ENCODE assay signal across 19 cellular contexts in the genomic region with DNA sequence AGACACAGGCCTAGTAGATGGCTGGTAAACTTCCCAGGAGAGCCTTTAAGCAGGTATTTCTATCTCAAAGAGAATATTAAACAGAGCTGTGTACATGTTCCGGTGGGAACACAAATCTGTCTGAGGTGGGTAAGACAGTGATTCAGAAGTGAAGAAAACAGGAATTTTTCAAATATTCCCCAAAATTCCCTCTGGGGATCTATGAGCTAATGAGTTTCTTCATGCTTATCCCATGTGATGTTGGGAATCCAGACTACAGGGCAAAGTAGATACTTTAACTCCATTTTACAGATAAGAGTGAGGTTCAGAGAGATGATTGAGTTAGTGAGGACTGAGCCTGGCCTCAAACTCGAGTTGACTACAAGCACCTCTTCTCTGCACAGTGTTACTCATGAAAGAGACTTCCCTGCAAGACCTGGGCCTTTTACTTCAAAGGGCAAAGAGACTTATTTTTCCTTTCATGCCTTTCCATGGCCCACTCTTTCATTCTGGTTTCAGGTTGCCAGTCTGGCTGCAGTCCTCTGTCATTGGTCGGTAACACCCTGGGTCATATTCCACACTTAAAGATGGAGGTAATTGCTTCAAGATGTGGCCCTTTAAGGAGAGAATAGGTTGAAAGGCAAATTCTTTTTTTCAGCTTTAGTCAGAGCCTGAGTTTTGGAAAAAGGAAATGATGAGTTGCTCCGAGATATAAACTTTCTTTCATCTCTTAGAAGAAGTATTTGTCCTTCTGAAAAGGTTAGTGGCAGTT.
DNase-seq lines count a peak whose midpoint lies in the region; ATAC-seq and TF ChIP-seq lines count a peak whose summit lies in the region.
"Had no signal": no experiment of that assay in that cellular context is flagged by ENCODE, and none has a peak within 500 bp of the region (broad histone marks: within the 10 kb centered on the region; RNA-seq: fewer than 3 reads in every experiment).

No MANE protein-coding gene starts in this region.

- CTCF ChIA-PET in MCF 10A (lab: Yijun Ruan, JAX) = interaction anchor here (0.7 to 2.2 kb wide), 5 partner anchors 10 to 56 kb away, joined by 3 to 11 read pairs (median 6); no protein-coding TSS in a partner anchor

- no peak overlapping the region for H3K4me3 ChIP-seq in breast epithelium
- no peak overlapping the region for H3K4me3 ChIP-seq in mesodermal cell (ENCODE audit: extremely low read depth, insufficient read depth, low read length, poor library complexity, severe bottlenecking)
- H3K4me3 ChIP-seq in esophagus squamous epithelium = no peak overlapping the region
- H3K4me3 ChIP-seq: lower lobe of right lung, prostate gland, tibial artery had no signal

- no peaks in the 10 kb centered on the region for H3K36me3 Mint-ChIP-seq in MCF 10A (ENCODE audit: insufficient read depth, unreplicated experiment)
- H3K36me3 Mint-ChIP-seq: activated CD8-positive, alpha-beta memory T cell treated with anti-CD3 and anti-CD28 coated beads, Interleukin-2, amount 10 ng/mL, durations not matched to agents 7 days and 5 days; natural killer cell treated with Interleukin-12 subunit alpha and Interleukin-12 subunit beta and Interleukin-15 and Interleukin-18, amount 100 ng/mL, for 72 hours had no signal

- H3K4me1 Mint-ChIP-seq in MCF 10A (ENCODE audit: insufficient read depth, unreplicated experiment) = peaks cover 22% of the 10 kb centered on the region
- H3K4me1 Mint-ChIP-seq: activated CD8-positive, alpha-beta memory T cell treated with anti-CD3 and anti-CD28 coated beads, Interleukin-2, amount 10 ng/mL, durations not matched to agents 7 days and 5 days; IgD-negative memory B cell had no signal

- intact Hi-C loops in breast epithelium (cut with DNase I; ENCODE audit: low total_unique reads) (no loop called here), MCF 10A (cut with micrococcal nuclease) (no loop called here), esophagus squamous epithelium (cut with DNase I) (no loop called here)

- DNase-seq in breast epithelium (ENCODE audit: low spot score in 2 of 2) = no peak
- DNase-seq in MCF 10A (ENCODE audit: unreplicated experiment) = no peak
- peak; percentile 61 for DNase-seq in dedifferentiated amniotic fluid mesenchymal stem cell (ENCODE audit: extremely low spot score)
- DNase-seq in esophagus squamous epithelium (lab: John Stamatoyannopoulos, UW) = no peak
- DNase-seq in NCI-H2196 treated with DMSO at 0.1 percent for 48 hours (lab: John Stamatoyannopoulos, UW; ENCODE audit: unreplicated experiment) = no peak
- DNase-seq: activated CD4-positive, alpha-beta T cell treated with anti-CD3 and anti-CD28 coated beads for 1 hour; activated CD8-positive, alpha-beta memory T cell treated with anti-CD3 and anti-CD28 coated beads, Interleukin-2, amount 10 ng/mL, durations not matched to agents 7 days and 5 days; activated effector memory CD4-positive, alpha-beta T cell treated with Interleukin-2 at 50 U/mL for 16 hours; CD4-positive, alpha-beta T cell; lower lobe of right lung; NCI-H187 treated with DMSO at 0.1 percent for 48 hours; NCI-H510A; tibial artery had no signal

- H3K27ac Mint-ChIP-seq in MCF 10A (ENCODE audit: low read depth, unreplicated experiment) = no peak overlapping the region
- H3K27ac Mint-ChIP-seq: activated CD8-positive, alpha-beta memory T cell treated with anti-CD3 and anti-CD28 coated beads, Interleukin-2, amount 10 ng/mL, durations not matched to agents 7 days and 5 days; CD4-positive, alpha-beta T cell; natural killer cell treated with Interleukin-12 subunit alpha and Interleukin-12 subunit beta and Interleukin-15 and Interleukin-18, amount 100 ng/mL, for 72 hours had no signal

- H3K9me3 Mint-ChIP-seq in MCF 10A (ENCODE audit: unreplicated experiment) = no peaks in the 10 kb centered on the region
- H3K9me3 Mint-ChIP-seq: CD4-positive, alpha-beta T cell; IgD-negative memory B cell; natural killer cell treated with Interleukin-12 subunit alpha and Interleukin-12 subunit beta and Interleukin-15 and Interleukin-18, amount 100 ng/mL, for 72 hours had no signal

- H3K27me3 Mint-ChIP-seq in MCF 10A (ENCODE audit: insufficient read depth, unreplicated experiment) = no peaks in the 10 kb centered on the region
- H3K27me3 Mint-ChIP-seq: activated CD8-positive, alpha-beta memory T cell treated with anti-CD3 and anti-CD28 coated beads, Interleukin-2, amount 10 ng/mL, durations not matched to agents 7 days and 5 days; CD4-positive, alpha-beta T cell; IgD-negative memory B cell; natural killer cell treated with Interleukin-12 subunit alpha and Interleukin-12 subunit beta and Interleukin-15 and Interleukin-18, amount 100 ng/mL, for 72 hours had no signal

- H3K27me3 ChIP-seq in breast epithelium (no peaks in the 10 kb centered on the region), esophagus squamous epithelium (no peaks in the 10 kb centered on the region)
- H3K27me3 ChIP-seq: tibial artery had no signal

- no peak for TF ChIP-seq POLR2A in breast epithelium (IDR thresholded peaks at IDR 0.05)
- no peak for TF ChIP-seq POLR2A in esophagus squamous epithelium (IDR thresholded peaks at IDR 0.05)

- ATAC-seq in GM18511 (IDR thresholded peaks at IDR 0.05; ENCODE audit: unreplicated experiment) (no peak), GM21576 (IDR thresholded peaks at IDR 0.05; ENCODE audit: unreplicated experiment) (no peak)
- ATAC-seq: activated CD8-positive, alpha-beta memory T cell treated with anti-CD3 and anti-CD28 coated beads, Interleukin-2, amount 10 ng/mL, durations not matched to agents 7 days and 5 days; lower lobe of right lung; natural killer cell treated with Interleukin-12 subunit alpha and Interleukin-12 subunit beta and Interleukin-15 and Interleukin-18, amount 100 ng/mL, for 72 hours had no signal

- TF ChIP-seq CTCF in breast epithelium (IDR thresholded peaks at IDR 0.05) = no peak
- no peak for TF ChIP-seq CTCF in MCF 10A (IDR thresholded peaks at IDR 0.05; ENCODE audit: unreplicated experiment)
- TF ChIP-seq CTCF in esophagus squamous epithelium (IDR thresholded peaks at IDR 0.05) = no peak

- POLR2A ChIA-PET in MCF 10A (lab: Yijun Ruan, JAX) = interaction anchor here (0.7 to 3.7 kb wide), 3 partner anchors 9 to 1286 kb away, joined by 3 to 25 read pairs (median 3); no protein-coding TSS in a partner anchor

- no peaks in the 10 kb centered on the region for H3K9me3 ChIP-seq in breast epithelium
- H3K9me3 ChIP-seq in mesodermal cell (ENCODE audit: control insufficient read depth, low read length) = no peaks in the 10 kb centered on the region
- no peaks in the 10 kb centered on the region for H3K9me3 ChIP-seq in esophagus squamous epithelium
- H3K9me3 ChIP-seq: lower lobe of right lung, prostate gland, tibial artery had no signal

- H3K4me3 Mint-ChIP-seq in MCF 10A (ENCODE audit: unreplicated experiment) = no peak overlapping the region
- H3K4me3 Mint-ChIP-seq: activated CD8-positive, alpha-beta memory T cell treated with anti-CD3 and anti-CD28 coated beads, Interleukin-2, amount 10 ng/mL, durations not matched to agents 7 days and 5 days; CD4-positive, alpha-beta T cell; IgD-negative memory B cell; natural killer cell treated with Interleukin-12 subunit alpha and Interleukin-12 subunit beta and Interleukin-15 and Interleukin-18, amount 100 ng/mL, for 72 hours had no signal

- BruUV-seq in MCF 10A (replicated peaks; lab: Mats Ljungman, UMichigan) = no TSS peak

- peak overlapping the region; percentile 36 to 40 for H3K27ac ChIP-seq in breast epithelium
- peak overlapping the region; percentile 52 for H3K27ac ChIP-seq in mesodermal cell (ENCODE audit: low read depth, low read length, severe bottlenecking)
- peak overlapping the region in 1 of 4 donors; percentile 39 for H3K27ac ChIP-seq in esophagus squamous epithelium
- H3K27ac ChIP-seq: lower lobe of right lung, prostate gland, tibial artery had no signal

- 33 to 87% methylated on average over 1 to 3 of the region's 4 CpGs for WGBS in mesodermal cell (ENCODE audit: insufficient coverage in 2 of 2), 2 experiments
- 74 to 83% methylated on average over 4 of the region's 4 CpGs for WGBS in esophagus squamous epithelium, 2 donors

- H3K36me3 ChIP-seq in breast epithelium (no peaks in the 10 kb centered on the region), mesodermal cell (ENCODE audit: control insufficient read depth, insufficient read depth, low read length) (peaks cover 8% of the 10 kb centered on the region), esophagus squamous epithelium (peaks cover 0 to 13% (median 0%) of the 10 kb centered on the region in 3 donors)
- H3K36me3 ChIP-seq: lower lobe of right lung, prostate gland had no signal

- H3K4me1 ChIP-seq in breast epithelium (no peaks in the 10 kb centered on the region), mesodermal cell (ENCODE audit: control insufficient read depth, insufficient read depth, low read length, poor library complexity, severe bottlenecking) (peaks cover 69% of the 10 kb centered on the region), esophagus squamous epithelium (peaks cover 15 to 83% (median 24%) of the 10 kb centered on the region in 3 donors)
- H3K4me1 ChIP-seq: prostate gland had no signal
